Comparison of ENCODE assay signal across 1 cellular context in the genomic region with DNA sequence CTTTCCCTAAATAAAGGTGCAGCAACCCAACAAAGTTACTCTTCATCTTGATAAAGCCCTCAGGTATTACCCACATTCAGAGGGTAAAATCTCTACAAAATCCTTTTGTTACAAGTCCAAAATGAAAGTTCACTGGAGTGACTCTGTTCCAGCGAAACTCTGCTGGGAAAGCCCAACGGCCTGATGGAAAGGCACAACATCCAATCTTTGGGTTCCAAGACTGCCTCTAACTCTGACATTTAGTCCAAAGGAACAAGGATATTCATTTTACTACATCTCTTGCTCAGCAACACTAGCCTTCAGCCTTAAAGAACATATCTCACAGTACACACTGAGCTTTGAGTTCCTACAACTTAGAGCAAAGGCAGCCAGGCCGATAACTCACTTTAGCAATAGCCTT.
TF ChIP-seq lines count a peak whose summit lies in the region.

No MANE protein-coding gene starts in this region.

TF ChIP-seq in IMR-90, 13 proteins besides CTCF, POLR2A, EP300 and RAD21:
- TF ChIP-seq CHD1 (IDR thresholded peaks at IDR 0.05; ENCODE audit: low read depth, low read length), result no peak
- TF ChIP-seq BHLHE40 (IDR thresholded peaks at IDR 0.05; ENCODE audit: low read depth, low read length), result no peak
- TF ChIP-seq MXI1 (IDR thresholded peaks at IDR 0.05; ENCODE audit: borderline replicate concordance, low read depth, low read length), result no peak
- no peak for TF ChIP-seq RCOR1 (IDR thresholded peaks at IDR 0.05; ENCODE audit: insufficient replicate concordance, low read length)
- no peak for TF ChIP-seq SMC3 (IDR thresholded peaks at IDR 0.05; ENCODE audit: low read depth, low read length)
- TF ChIP-seq, protein P1, sequence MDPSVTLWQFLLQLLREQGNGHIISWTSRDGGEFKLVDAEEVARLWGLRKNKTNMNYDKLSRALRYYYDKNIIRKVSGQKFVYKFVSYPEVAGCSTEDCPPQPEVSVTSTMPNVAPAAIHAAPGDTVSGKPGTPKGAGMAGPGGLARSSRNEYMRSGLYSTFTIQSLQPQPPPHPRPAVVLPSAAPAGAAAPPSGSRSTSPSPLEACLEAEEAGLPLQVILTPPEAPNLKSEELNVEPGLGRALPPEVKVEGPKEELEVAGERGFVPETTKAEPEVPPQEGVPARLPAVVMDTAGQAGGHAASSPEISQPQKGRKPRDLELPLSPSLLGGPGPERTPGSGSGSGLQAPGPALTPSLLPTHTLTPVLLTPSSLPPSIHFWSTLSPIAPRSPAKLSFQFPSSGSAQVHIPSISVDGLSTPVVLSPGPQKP (IDR thresholded peaks at IDR 0.05; ENCODE audit: borderline replicate concordance, low read depth, low read length), result no peak
- TF ChIP-seq, protein P2, sequence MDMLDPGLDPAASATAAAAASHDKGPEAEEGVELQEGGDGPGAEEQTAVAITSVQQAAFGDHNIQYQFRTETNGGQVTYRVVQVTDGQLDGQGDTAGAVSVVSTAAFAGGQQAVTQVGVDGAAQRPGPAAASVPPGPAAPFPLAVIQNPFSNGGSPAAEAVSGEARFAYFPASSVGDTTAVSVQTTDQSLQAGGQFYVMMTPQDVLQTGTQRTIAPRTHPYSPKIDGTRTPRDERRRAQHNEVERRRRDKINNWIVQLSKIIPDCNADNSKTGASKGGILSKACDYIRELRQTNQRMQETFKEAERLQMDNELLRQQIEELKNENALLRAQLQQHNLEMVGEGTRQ (IDR thresholded peaks at IDR 0.05; ENCODE audit: low read depth, low read length), result no peak
- no peak for TF ChIP-seq NFE2L2 (IDR thresholded peaks at IDR 0.05; ENCODE audit: low read depth, low read length)
- TF ChIP-seq FOS (IDR thresholded peaks at IDR 0.05; ENCODE audit: low read depth, low read length), result no peak
- TF ChIP-seq CEBPB (IDR thresholded peaks at IDR 0.05; ENCODE audit: low read depth, low read length), result no peak
- TF ChIP-seq MAFK (IDR thresholded peaks at IDR 0.05; ENCODE audit: low read depth, low read length), result no peak
- TF ChIP-seq RFX5 (IDR thresholded peaks at IDR 0.05; ENCODE audit: low read depth, low read length), result no peak
- TF ChIP-seq MAZ (IDR thresholded peaks at IDR 0.05; ENCODE audit: borderline replicate concordance, low read depth, low read length), result no peak
